Comparison of ENCODE assay signal across 8 cellular contexts in the genomic region with DNA sequence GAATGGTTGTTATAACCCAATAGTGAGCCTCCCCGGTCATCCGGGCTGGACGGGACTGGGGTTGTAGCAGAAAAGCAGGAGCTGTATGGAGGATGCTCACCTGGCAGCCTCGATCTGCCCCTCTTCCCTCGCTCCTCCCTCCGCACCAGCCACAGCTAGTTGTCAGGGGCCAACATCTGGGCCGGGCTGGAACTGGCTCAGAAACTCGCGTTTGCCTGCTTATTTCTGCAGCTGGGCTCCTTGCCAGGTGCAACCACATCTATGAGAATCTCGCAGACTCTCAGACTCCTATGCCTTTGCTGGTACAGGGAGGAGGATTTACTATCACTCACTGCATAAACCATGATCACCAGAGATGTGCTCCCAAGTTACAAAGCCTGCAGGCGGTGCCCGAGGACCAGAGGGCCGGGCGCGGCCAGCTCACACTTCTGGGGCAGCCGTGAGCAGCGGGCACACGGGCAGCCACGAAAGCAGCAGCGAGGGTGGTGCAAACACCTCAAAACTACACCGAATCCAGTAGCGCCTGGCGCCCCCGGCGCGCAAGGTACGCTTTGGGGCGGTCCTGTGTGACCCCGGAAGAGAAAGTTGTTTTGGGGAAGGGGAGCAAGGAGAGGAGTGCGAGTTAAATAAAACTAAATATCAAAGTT. TPM values are rescaled to one million over a fixed set of nuclear protein-coding genes. Genes with fewer than 3 reads are reported as not detected.
DNase-seq lines count a peak whose midpoint lies in the region; ATAC-seq and TF ChIP-seq lines count a peak whose summit lies in the region.

No MANE protein-coding gene starts in this region.

- H3K4me3 ChIP-seq in parathyroid adenoma (ENCODE audit: low read depth, low read length): peak overlapping the region; percentile 74
- peak overlapping the region; percentile 72 to 93 for H3K4me3 ChIP-seq in vagina

- H3K27ac Mint-ChIP-seq in activated naive CD8-positive, alpha-beta T cell treated with anti-CD3 and anti-CD28 coated beads, Interleukin-2, amount 10 ng/mL, durations not matched to agents 7 days and 5 days: peak overlapping the region; percentile 93

- peaks cover 1% of the 10 kb centered on the region for H3K9me3 Mint-ChIP-seq in activated naive CD8-positive, alpha-beta T cell treated with anti-CD3 and anti-CD28 coated beads, Interleukin-2, amount 10 ng/mL, durations not matched to agents 7 days and 5 days

- peak overlapping the region; percentile 85 for H2AFZ ChIP-seq in parathyroid adenoma

- no peaks in the 10 kb centered on the region for H3K27me3 ChIP-seq in parathyroid adenoma (ENCODE audit: control insufficient read depth, insufficient read depth, low read length)
- H3K27me3 ChIP-seq in vagina: no peaks in the 10 kb centered on the region

- H3K4me1 ChIP-seq in parathyroid adenoma: no peaks in the 10 kb centered on the region
- peaks cover 18% of the 10 kb centered on the region for H3K4me1 ChIP-seq in vagina

- no peak for TF ChIP-seq POLR2A in vagina (IDR thresholded peaks at IDR 0.05)

- H3K27me3 Mint-ChIP-seq in activated naive CD8-positive, alpha-beta T cell treated with anti-CD3 and anti-CD28 coated beads, Interleukin-2, amount 10 ng/mL, durations not matched to agents 7 days and 5 days: peaks cover 40% of the 10 kb centered on the region

- H3K79me2 ChIP-seq in parathyroid adenoma: peaks cover 22% of the 10 kb centered on the region

- H3K36me3 ChIP-seq in parathyroid adenoma (ENCODE audit: control insufficient read depth, insufficient read depth, low read length) (no peaks in the 10 kb centered on the region), vagina (no peaks in the 10 kb centered on the region)

- peak overlapping the region; percentile 94 for H3K4me2 ChIP-seq in parathyroid adenoma (ENCODE audit: low read length)

- POLR2A ChIA-PET in activated naive CD8-positive, alpha-beta T cell treated with anti-CD3 and anti-CD28 coated beads, Interleukin-2, amount 10 ng/mL, durations not matched to agents 7 days and 5 days (lab: Charles Lee): interaction anchor here (0.8 to 2.3 kb wide), 6 partner anchors 13 to 729 kb away, joined by 3 to 5 read pairs (median 4); partner anchors contain the start of gene FBXO9

- intact Hi-C loops in cardiac septum (cut with DNase I) (loop anchor here (10.0 kb wide), 1 partner anchor 249 kb away; the partner anchor contains the start of gene GCLC), vagina (cut with DNase I) (no loop called here)

- H3K9me3 ChIP-seq in parathyroid adenoma (ENCODE audit: control insufficient read depth, low read length): no peaks in the 10 kb centered on the region
- H3K9me3 ChIP-seq in vagina: no peaks in the 10 kb centered on the region

- H3K4me1 Mint-ChIP-seq in activated naive CD8-positive, alpha-beta T cell treated with anti-CD3 and anti-CD28 coated beads, Interleukin-2, amount 10 ng/mL, durations not matched to agents 7 days and 5 days: peaks cover 16% of the 10 kb centered on the region

- peak; percentile 54 for ATAC-seq in GM21576 (IDR thresholded peaks at IDR 0.05; ENCODE audit: unreplicated experiment)
- ATAC-seq in activated naive CD8-positive, alpha-beta T cell treated with anti-CD3 and anti-CD28 coated beads, Interleukin-2, amount 10 ng/mL, durations not matched to agents 7 days and 5 days (ENCODE audit: low read depth): peak; percentile 58

- TF ChIP-seq CTCF in parathyroid adenoma (IDR thresholded peaks at IDR 0.05): peak; percentile 78
- peak in 1 of 3 experiments; percentile 11 for TF ChIP-seq CTCF in vagina (IDR thresholded peaks at IDR 0.05)

- H3K9ac ChIP-seq in parathyroid adenoma: no peak overlapping the region

- DNase-seq in Daoy (ENCODE audit: low read depth): peak; percentile 77
- DNase-seq in HuH-7 (ENCODE audit: low spot score): peak; percentile 46
- DNase-seq in SHP77 (lab: John Stamatoyannopoulos, UW): peak; percentile 46 to 71
- peak; percentile 67 for DNase-seq in activated naive CD8-positive, alpha-beta T cell treated with anti-CD3 and anti-CD28 coated beads, Interleukin-2, amount 10 ng/mL, durations not matched to agents 7 days and 5 days
- DNase-seq in cardiac septum (ENCODE audit: low spot score): peak; percentile 87
- no peak for DNase-seq in vagina (ENCODE audit: extremely low spot score in 2 of 2)

- H3K36me3 Mint-ChIP-seq in activated naive CD8-positive, alpha-beta T cell treated with anti-CD3 and anti-CD28 coated beads, Interleukin-2, amount 10 ng/mL, durations not matched to agents 7 days and 5 days: no peaks in the 10 kb centered on the region

- H3K27ac ChIP-seq in parathyroid adenoma: peak overlapping the region; percentile 79
- H3K27ac ChIP-seq in vagina: peak overlapping the region; percentile 77

- H3K4me3 Mint-ChIP-seq in activated naive CD8-positive, alpha-beta T cell treated with anti-CD3 and anti-CD28 coated beads, Interleukin-2, amount 10 ng/mL, durations not matched to agents 7 days and 5 days: peak overlapping the region; percentile 99

RNA-seq across cellular contexts. Expression of gene LRRC1, which starts 0.6 kb away (rescaled TPM):
- 12.2 and 13.1 TPM in 2 replicates for total RNA-seq in Daoy (2014; rRNA removed; shearing (Covaris generic))
- 1 to 10 TPM; 3.5 to 4.2 TPM for total RNA-seq in activated naive CD8-positive, alpha-beta T cell treated with anti-CD3 and anti-CD28 coated beads, Interleukin-2, amount 10 ng/mL, durations not matched to agents 7 days and 5 days
- total RNA-seq in cardiac septum (6.4 TPM), vagina (52.5 TPM)

Comparison
In these comparisons a context has a peak if more than half of its experiments do, and no peak if none do; other contexts are left out.
1. DNase-seq: peak in Daoy (single experiment), HuH-7 (single experiment), SHP77 (2 of 2), activated naive CD8-positive, alpha-beta T cell treated with anti-CD3 and anti-CD28 coated beads, Interleukin-2, amount 10 ng/mL, durations not matched to agents 7 days and 5 days (single experiment) and cardiac septum (single experiment); none in vagina (0 of 2).